In the genomic region with DNA sequence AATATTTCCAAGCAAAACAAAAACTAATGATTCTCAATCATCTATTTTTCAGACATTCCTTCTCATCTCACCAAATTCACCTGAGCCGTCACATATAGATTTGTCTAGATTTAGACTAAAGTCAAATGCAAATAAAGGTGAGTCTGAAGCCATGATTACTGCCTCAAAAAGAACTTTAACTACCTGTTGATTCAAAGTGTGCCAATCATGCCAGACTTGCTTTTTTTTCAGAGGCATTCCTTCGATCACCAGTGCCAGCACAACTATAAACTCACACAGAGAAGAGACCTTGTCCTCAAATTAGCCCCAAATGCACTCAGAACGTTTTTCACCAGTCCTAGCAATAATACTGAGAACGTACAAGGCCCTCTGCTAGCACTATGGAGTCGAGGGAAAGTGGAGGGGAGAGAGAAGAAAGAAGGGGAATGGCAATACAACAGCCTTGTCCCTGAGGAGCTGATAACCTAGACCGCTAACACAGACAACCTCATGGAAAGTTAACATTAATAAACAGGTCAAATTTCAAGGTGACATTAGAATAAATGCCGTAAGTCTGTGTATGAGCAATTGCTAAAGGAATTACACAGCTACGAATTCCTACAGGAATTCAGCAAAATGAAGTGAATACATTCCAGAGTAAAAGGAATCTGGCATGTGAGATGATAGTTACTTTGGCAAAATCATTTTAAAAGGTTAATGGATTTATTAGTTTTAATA, we compare ENCODE assay signal across 2 cellular contexts.
TF ChIP-seq lines count a peak whose summit lies in the region.

No MANE protein-coding gene starts in this region.

TF ChIP-seq in IMR-90, 13 proteins besides CTCF, POLR2A, EP300 and RAD21:
- no peak for TF ChIP-seq FOS (IDR thresholded peaks at IDR 0.05; ENCODE audit: low read depth, low read length)
- TF ChIP-seq, protein P1, sequence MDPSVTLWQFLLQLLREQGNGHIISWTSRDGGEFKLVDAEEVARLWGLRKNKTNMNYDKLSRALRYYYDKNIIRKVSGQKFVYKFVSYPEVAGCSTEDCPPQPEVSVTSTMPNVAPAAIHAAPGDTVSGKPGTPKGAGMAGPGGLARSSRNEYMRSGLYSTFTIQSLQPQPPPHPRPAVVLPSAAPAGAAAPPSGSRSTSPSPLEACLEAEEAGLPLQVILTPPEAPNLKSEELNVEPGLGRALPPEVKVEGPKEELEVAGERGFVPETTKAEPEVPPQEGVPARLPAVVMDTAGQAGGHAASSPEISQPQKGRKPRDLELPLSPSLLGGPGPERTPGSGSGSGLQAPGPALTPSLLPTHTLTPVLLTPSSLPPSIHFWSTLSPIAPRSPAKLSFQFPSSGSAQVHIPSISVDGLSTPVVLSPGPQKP (IDR thresholded peaks at IDR 0.05; ENCODE audit: borderline replicate concordance, low read depth, low read length), result no peak
- no peak for TF ChIP-seq CEBPB (IDR thresholded peaks at IDR 0.05; ENCODE audit: low read depth, low read length)
- no peak for TF ChIP-seq CHD1 (IDR thresholded peaks at IDR 0.05; ENCODE audit: low read depth, low read length)
- no peak for TF ChIP-seq MAZ (IDR thresholded peaks at IDR 0.05; ENCODE audit: borderline replicate concordance, low read depth, low read length)
- TF ChIP-seq, protein P2, sequence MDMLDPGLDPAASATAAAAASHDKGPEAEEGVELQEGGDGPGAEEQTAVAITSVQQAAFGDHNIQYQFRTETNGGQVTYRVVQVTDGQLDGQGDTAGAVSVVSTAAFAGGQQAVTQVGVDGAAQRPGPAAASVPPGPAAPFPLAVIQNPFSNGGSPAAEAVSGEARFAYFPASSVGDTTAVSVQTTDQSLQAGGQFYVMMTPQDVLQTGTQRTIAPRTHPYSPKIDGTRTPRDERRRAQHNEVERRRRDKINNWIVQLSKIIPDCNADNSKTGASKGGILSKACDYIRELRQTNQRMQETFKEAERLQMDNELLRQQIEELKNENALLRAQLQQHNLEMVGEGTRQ (IDR thresholded peaks at IDR 0.05; ENCODE audit: low read depth, low read length), result no peak
- no peak for TF ChIP-seq MAFK (IDR thresholded peaks at IDR 0.05; ENCODE audit: low read depth, low read length)
- TF ChIP-seq SMC3 (IDR thresholded peaks at IDR 0.05; ENCODE audit: low read depth, low read length), result no peak
- no peak for TF ChIP-seq MXI1 (IDR thresholded peaks at IDR 0.05; ENCODE audit: borderline replicate concordance, low read depth, low read length)
- no peak for TF ChIP-seq RFX5 (IDR thresholded peaks at IDR 0.05; ENCODE audit: low read depth, low read length)
- no peak for TF ChIP-seq NFE2L2 (IDR thresholded peaks at IDR 0.05; ENCODE audit: low read depth, low read length)
- TF ChIP-seq BHLHE40 (IDR thresholded peaks at IDR 0.05; ENCODE audit: low read depth, low read length), result no peak
- no peak for TF ChIP-seq RCOR1 (IDR thresholded peaks at IDR 0.05; ENCODE audit: insufficient replicate concordance, low read length)

TF ChIP-seq in K562, 482 proteins besides CTCF, POLR2A, EP300 and RAD21:
- TF ChIP-seq, protein P3, sequence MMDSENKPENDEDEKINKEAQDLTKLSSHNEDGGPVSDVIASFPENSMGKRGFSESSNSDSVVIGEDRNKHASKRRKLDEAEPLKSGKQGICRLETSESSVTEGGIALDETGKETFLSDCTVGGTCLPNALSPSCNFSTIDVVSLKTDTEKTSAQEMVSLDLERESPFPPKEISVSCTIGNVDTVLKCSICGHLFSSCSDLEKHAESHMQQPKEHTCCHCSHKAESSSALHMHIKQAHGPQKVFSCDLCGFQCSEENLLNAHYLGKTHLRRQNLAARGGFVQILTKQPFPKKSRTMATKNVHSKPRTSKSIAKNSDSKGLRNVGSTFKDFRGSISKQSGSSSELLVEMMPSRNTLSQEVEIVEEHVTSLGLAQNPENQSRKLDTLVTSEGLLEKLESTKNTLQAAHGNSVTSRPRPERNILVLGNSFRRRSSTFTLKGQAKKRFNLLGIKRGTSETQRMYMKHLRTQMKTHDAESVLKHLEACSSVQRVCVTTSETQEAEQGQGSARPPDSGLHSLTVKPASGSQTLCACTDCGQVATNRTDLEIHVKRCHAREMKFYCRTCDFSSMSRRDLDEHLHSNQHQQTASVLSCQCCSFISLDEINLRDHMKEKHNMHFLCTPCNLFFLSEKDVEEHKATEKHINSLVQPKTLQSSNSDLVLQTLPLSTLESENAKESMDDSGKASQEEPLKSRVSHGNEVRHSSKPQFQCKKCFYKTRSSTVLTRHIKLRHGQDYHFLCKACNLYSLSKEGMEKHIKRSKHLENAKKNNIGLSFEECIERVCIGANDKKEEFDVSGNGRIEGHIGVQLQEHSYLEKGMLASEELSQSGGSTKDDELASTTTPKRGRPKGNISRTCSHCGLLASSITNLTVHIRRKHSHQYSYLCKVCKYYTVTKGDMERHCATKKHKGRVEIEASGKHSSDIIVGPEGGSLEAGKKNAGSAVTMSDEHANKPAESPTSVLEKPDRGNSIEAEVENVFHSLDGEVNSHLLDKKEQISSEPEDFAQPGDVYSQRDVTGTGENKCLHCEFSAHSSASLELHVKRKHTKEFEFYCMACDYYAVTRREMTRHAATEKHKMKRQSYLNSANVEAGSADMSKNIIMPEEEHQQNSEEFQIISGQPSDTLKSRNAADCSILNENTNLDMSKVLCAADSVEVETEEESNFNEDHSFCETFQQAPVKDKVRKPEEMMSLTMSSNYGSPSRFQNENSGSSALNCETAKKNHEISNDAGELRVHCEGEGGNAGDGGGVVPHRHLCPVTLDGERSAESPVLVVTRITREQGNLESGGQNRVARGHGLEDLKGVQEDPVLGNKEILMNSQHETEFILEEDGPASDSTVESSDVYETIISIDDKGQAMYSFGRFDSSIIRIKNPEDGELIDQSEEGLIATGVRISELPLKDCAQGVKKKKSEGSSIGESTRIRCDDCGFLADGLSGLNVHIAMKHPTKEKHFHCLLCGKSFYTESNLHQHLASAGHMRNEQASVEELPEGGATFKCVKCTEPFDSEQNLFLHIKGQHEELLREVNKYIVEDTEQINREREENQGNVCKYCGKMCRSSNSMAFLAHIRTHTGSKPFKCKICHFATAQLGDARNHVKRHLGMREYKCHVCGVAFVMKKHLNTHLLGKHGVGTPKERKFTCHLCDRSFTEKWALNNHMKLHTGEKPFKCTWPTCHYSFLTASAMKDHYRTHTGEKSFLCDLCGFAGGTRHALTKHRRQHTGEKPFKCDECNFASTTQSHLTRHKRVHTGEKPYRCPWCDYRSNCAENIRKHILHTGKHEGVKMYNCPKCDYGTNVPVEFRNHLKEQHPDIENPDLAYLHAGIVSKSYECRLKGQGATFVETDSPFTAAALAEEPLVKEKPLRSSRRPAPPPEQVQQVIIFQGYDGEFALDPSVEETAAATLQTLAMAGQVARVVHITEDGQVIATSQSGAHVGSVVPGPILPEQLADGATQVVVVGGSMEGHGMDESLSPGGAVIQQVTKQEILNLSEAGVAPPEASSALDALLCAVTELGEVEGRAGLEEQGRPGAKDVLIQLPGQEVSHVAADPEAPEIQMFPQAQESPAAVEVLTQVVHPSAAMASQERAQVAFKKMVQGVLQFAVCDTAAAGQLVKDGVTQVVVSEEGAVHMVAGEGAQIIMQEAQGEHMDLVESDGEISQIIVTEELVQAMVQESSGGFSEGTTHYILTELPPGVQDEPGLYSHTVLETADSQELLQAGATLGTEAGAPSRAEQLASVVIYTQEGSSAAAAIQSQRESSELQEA (IDR thresholded peaks at IDR 0.05; ENCODE audit: low read depth), result no peak
- TF ChIP-seq ZNF316 (IDR thresholded peaks at IDR 0.05) (no peak), SREBF1 (IDR thresholded peaks at IDR 0.05; ENCODE audit: borderline replicate concordance, low read depth, low read length) (no peak), CEBPB (tag; IDR thresholded peaks at IDR 0.05) (no peak), ZNF695 (CRISPR knock-in tag; IDR thresholded peaks at IDR 0.05) (no peak), MCM5 (IDR thresholded peaks at IDR 0.05; ENCODE audit: low read depth) (no peak), TCF7 (IDR thresholded peaks at IDR 0.05; ENCODE audit: borderline replicate concordance) (no peak), ZNF282 (CRISPR knock-in tag; IDR thresholded peaks at IDR 0.05) (no peak), HDAC8 (tag; IDR thresholded peaks at IDR 0.05) (no peak), PRMT5 (CRISPR knock-in tag; IDR thresholded peaks at IDR 0.05) (no peak), BRD4 (IDR thresholded peaks at IDR 0.05) (no peak)
- TF ChIP-seq, protein P4, sequence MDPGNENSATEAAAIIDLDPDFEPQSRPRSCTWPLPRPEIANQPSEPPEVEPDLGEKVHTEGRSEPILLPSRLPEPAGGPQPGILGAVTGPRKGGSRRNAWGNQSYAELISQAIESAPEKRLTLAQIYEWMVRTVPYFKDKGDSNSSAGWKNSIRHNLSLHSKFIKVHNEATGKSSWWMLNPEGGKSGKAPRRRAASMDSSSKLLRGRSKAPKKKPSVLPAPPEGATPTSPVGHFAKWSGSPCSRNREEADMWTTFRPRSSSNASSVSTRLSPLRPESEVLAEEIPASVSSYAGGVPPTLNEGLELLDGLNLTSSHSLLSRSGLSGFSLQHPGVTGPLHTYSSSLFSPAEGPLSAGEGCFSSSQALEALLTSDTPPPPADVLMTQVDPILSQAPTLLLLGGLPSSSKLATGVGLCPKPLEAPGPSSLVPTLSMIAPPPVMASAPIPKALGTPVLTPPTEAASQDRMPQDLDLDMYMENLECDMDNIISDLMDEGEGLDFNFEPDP (CRISPR knock-in tag; IDR thresholded peaks at IDR 0.05), result no peak
- TF ChIP-seq, protein P5, sequence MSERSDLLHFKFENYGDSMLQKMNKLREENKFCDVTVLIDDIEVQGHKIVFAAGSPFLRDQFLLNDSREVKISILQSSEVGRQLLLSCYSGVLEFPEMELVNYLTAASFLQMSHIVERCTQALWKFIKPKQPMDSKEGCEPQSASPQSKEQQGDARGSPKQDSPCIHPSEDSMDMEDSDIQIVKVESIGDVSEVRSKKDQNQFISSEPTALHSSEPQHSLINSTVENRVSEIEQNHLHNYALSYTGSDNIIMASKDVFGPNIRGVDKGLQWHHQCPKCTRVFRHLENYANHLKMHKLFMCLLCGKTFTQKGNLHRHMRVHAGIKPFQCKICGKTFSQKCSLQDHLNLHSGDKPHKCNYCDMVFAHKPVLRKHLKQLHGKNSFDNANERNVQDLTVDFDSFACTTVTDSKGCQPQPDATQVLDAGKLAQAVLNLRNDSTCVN (CRISPR knock-in tag; IDR thresholded peaks at IDR 0.05), result no peak
- TF ChIP-seq, protein P6, sequence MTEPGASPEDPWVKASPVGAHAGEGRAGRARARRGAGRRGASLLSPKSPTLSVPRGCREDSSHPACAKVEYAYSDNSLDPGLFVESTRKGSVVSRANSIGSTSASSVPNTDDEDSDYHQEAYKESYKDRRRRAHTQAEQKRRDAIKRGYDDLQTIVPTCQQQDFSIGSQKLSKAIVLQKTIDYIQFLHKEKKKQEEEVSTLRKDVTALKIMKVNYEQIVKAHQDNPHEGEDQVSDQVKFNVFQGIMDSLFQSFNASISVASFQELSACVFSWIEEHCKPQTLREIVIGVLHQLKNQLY (CRISPR knock-in tag; conservative IDR thresholded peaks at IDR 0.05), result no peak
- TF ChIP-seq, protein P7, sequence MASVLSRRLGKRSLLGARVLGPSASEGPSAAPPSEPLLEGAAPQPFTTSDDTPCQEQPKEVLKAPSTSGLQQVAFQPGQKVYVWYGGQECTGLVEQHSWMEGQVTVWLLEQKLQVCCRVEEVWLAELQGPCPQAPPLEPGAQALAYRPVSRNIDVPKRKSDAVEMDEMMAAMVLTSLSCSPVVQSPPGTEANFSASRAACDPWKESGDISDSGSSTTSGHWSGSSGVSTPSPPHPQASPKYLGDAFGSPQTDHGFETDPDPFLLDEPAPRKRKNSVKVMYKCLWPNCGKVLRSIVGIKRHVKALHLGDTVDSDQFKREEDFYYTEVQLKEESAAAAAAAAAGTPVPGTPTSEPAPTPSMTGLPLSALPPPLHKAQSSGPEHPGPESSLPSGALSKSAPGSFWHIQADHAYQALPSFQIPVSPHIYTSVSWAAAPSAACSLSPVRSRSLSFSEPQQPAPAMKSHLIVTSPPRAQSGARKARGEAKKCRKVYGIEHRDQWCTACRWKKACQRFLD (CRISPR knock-in tag; IDR thresholded peaks at IDR 0.05), result no peak
- TF ChIP-seq, protein P8, sequence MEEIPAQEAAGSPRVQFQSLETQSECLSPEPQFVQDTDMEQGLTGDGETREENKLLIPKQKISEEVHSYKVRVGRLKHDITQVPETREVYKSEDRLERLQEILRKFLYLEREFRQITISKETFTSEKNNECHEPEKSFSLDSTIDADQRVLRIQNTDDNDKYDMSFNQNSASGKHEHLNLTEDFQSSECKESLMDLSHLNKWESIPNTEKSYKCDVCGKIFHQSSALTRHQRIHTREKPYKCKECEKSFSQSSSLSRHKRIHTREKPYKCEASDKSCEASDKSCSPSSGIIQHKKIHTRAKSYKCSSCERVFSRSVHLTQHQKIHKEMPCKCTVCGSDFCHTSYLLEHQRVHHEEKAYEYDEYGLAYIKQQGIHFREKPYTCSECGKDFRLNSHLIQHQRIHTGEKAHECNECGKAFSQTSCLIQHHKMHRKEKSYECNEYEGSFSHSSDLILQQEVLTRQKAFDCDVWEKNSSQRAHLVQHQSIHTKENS (CRISPR knock-in tag; IDR thresholded peaks at IDR 0.05), result no peak
